Comparison of ENCODE assay signal across 20 cellular contexts in genomic region chr16:5054876-5055865, GRCh38. TPM values are rescaled to one million over a fixed set of nuclear protein-coding genes. Genes with fewer than 3 reads are reported as not detected.
DNase-seq lines count a peak whose midpoint lies in the region; ATAC-seq, FAIRE-seq and TF ChIP-seq lines count a peak whose summit lies in the region.
"Had no signal": no experiment of that assay in that cellular context is flagged by ENCODE, and none has a peak within 500 bp of the region (broad histone marks: within the 10 kb centered on the region; RNA-seq: fewer than 3 reads in every experiment).

No MANE protein-coding gene starts in this region.

- H4K5ac ChIP-seq in H1 (ENCODE audit: insufficient read length, low read depth, low read length): no peak overlapping the region

- no peak overlapping the region for H2BK5ac ChIP-seq in H1 (ENCODE audit: low read depth, low read length)
- no peak overlapping the region for H2BK5ac ChIP-seq in neuronal stem cell (ENCODE audit: low read length)

- no peaks in the 10 kb centered on the region for H3K9me3 Mint-ChIP-seq in neural progenitor cell
- H3K9me3 Mint-ChIP-seq: CD8-positive, alpha-beta T cell; GM23338; H9 had no signal

- DNase-seq in Right ventricle myocardium superior (peak; percentile 37), left ventricle myocardium superior (no peak), H1 (ENCODE audit: low read depth in 1 of 2, low spot score in 2 of 2) (no peak), neuronal stem cell (ENCODE audit: low spot score) (no peak), neural progenitor cell (ENCODE audit: low spot score) (no peak), GM12891 (ENCODE audit: insufficient read length, low spot score) (no peak)
- DNase-seq in activated T-cell treated with anti-CD3 and anti-CD28 coated beads, Interleukin-2, amount 50 U/mL, for 1 hour: no peak
- DNase-seq: CD8-positive, alpha-beta T cell; COR-L47; DND-41; GDM1; H9; IMR-90; KBM-7 had no signal

- no peak for TF ChIP-seq EP300 in H1 (IDR thresholded peaks at IDR 0.05; ENCODE audit: borderline replicate concordance in 1 of 2, low read depth in 2 of 2, low read length in 2 of 2)

- H3K27me3 Mint-ChIP-seq in neural progenitor cell (ENCODE audit: insufficient read depth, low read depth): peaks cover 2% of the 10 kb centered on the region

- no peaks in the 10 kb centered on the region; the same call in 1 of the 2 replicates for H3K23me2 ChIP-seq in H1 (ENCODE audit: low read depth, low read length)

- 88% methylated on average over 16 of the region's 16 CpGs; no CpG with 5 or more reads in 1 of the 2 experiments for WGBS in H1 (ENCODE audit: extremely low coverage in 1 of 2, insufficient coverage in 1 of 2, insufficient read length in 1 of 2, insufficient replicate concordance in 2 of 2, low coverage in 1 of 2, low lambda C conversion rate in 2 of 2, missing lambda C conversion rate in 1 of 2), 2 experiments
- no CpG with 5 or more reads among the region's 16 CpGs for WGBS in neuronal stem cell (ENCODE audit: extremely low coverage in 2 of 2, insufficient read length in 2 of 2, insufficient replicate concordance in 1 of 2), 2 donors

- H3K4me3 ChIP-seq in H1 (ENCODE audit: extremely low read depth in 1 of 4, insufficient read depth in 2 of 4, low read depth in 3 of 4, low read length in 4 of 4): no peak overlapping the region
- no peak overlapping the region for H3K4me3 ChIP-seq in neuronal stem cell (ENCODE audit: low read length in 2 of 2)
- H3K4me3 ChIP-seq in neural progenitor cell: no peak overlapping the region
- H3K4me3 ChIP-seq: GM23338 had no signal

- H3K14ac ChIP-seq in H1 (ENCODE audit: insufficient read length) (no peak overlapping the region), neuronal stem cell (ENCODE audit: low read length) (no peak overlapping the region)

- POLR2A ChIA-PET in H1 (lab: Charles Lee; ENCODE audit: partially characterized antibody): interaction anchor here (1.6 kb wide), 1 partner anchor 17 kb away, joined by 5 read pairs; the partner anchor contains the start of gene ALG1

- H3K4ac ChIP-seq in H1 (replicated peaks; ENCODE audit: insufficient read length, low read depth, low read length) (no peak overlapping the region), neuronal stem cell (ENCODE audit: low read length) (no peak overlapping the region)

- H3K4me2 ChIP-seq in H1 (ENCODE audit: insufficient read depth in 1 of 2, low read depth in 2 of 2, low read length in 2 of 2) (no peak overlapping the region), neuronal stem cell (ENCODE audit: insufficient read depth, low read length, poor library complexity, severe bottlenecking) (no peak overlapping the region), neural progenitor cell (no peak overlapping the region)
- H3K4me2 ChIP-seq: GM23338 had no signal

- intact Hi-C loops in Right ventricle myocardium superior (cut with DNase I): no loop called here
- intact Hi-C loops in left ventricle myocardium superior (cut with micrococcal nuclease): no loop called here

- H2BK120ac ChIP-seq in H1 (replicated peaks; ENCODE audit: low read depth, low read length): no peak overlapping the region
- no peak overlapping the region for H2BK120ac ChIP-seq in neuronal stem cell (ENCODE audit: low read depth, low read length)

- H3K36me3 Mint-ChIP-seq in neural progenitor cell: no peaks in the 10 kb centered on the region
- H3K36me3 Mint-ChIP-seq: CD14-positive monocyte; CD8-positive, alpha-beta T cell had no signal

- H4K91ac ChIP-seq in H1 (replicated peaks; ENCODE audit: insufficient read length, low read length): no peak overlapping the region
- no peak overlapping the region for H4K91ac ChIP-seq in neuronal stem cell (ENCODE audit: low read depth, low read length, poor library complexity)

- H3K56ac ChIP-seq in H1 (replicated peaks; ENCODE audit: insufficient read length, low read depth, low read length): no peak overlapping the region

- H3K27ac ChIP-seq in H1 (ENCODE audit: low read depth, low read length): no peak overlapping the region
- H3K27ac ChIP-seq in neuronal stem cell (replicated peaks; ENCODE audit: low read length): no peak overlapping the region
- no peak overlapping the region for H3K27ac ChIP-seq in neural progenitor cell

- ATAC-seq in Right ventricle myocardium superior (ENCODE audit: poor library complexity): no peak
- no peak for ATAC-seq in left ventricle myocardium superior
- ATAC-seq: CD8-positive, alpha-beta T cell had no signal

- CTCF ChIA-PET in H1 (lab: Charles Lee; ENCODE audit: partially characterized antibody): interaction anchor here (0.9 to 28.8 kb wide), 8 partner anchors 7 to 85 kb away, joined by 3 to 625 read pairs (median 12); partner anchors contain the start of genes ALG1, C16orf89 and NAGPA

- H4K20me1 ChIP-seq in H1 (replicated peaks in 1 of 2; ENCODE audit: control insufficient read depth in 1 of 2, insufficient read depth in 2 of 2, low read length in 2 of 2) (no peaks in the 10 kb centered on the region), neural progenitor cell (ENCODE audit: low read depth) (no peaks in the 10 kb centered on the region)

- H3K36me3 ChIP-seq in H1 (ENCODE audit: control insufficient read depth in 2 of 4, insufficient read depth in 4 of 4, low read length in 3 of 4) (no peaks in the 10 kb centered on the region), neuronal stem cell (replicated peaks in 1 of 2; ENCODE audit: control insufficient read depth in 2 of 2, insufficient read depth in 2 of 2, low read length in 2 of 2) (no peaks in the 10 kb centered on the region), neural progenitor cell (no peaks in the 10 kb centered on the region)

- TF ChIP-seq RAD21 in H1 (IDR thresholded peaks at IDR 0.05 in 1 of 2, conservative IDR thresholded peaks at IDR 0.05 in 1 of 2; ENCODE audit: low read depth in 2 of 2, low read length in 2 of 2): no peak

- H3K27me3 ChIP-seq in H1 (replicated peaks in 1 of 4; ENCODE audit: control insufficient read depth in 3 of 4, extremely low read depth in 1 of 4, insufficient read depth in 3 of 4, low read length in 3 of 4) (no peaks in the 10 kb centered on the region), neuronal stem cell (ENCODE audit: control insufficient read depth in 3 of 3, insufficient read depth in 3 of 3, low read depth in 1 of 3, low read length in 3 of 3) (no peaks in the 10 kb centered on the region), neural progenitor cell (no peaks in the 10 kb centered on the region)

- no peak for TF ChIP-seq POLR2A in H1 (IDR thresholded peaks at IDR 0.05; ENCODE audit: control extremely low read depth in 1 of 2, low read depth in 2 of 2, low read length in 2 of 2)
- no peak for TF ChIP-seq POLR2A in GM12891 (IDR thresholded peaks at IDR 0.05; ENCODE audit: low read depth, low read length)

- H3K79me2 ChIP-seq in H1 (ENCODE audit: control insufficient read depth in 1 of 2, insufficient read depth in 2 of 2, low read length in 2 of 2): no peaks in the 10 kb centered on the region
- no peaks in the 10 kb centered on the region for H3K79me2 ChIP-seq in neural progenitor cell (ENCODE audit: low read depth)

- H2AFZ ChIP-seq in H1 (ENCODE audit: low read length) (no peak overlapping the region), neuronal stem cell (ENCODE audit: low read length) (no peak overlapping the region), neural progenitor cell (replicated peaks) (no peak overlapping the region)
- H2AFZ ChIP-seq: GM23338 had no signal

- H3K18ac ChIP-seq in H1 (ENCODE audit: extremely low read depth, low read length) (no peak overlapping the region), neuronal stem cell (ENCODE audit: low read length) (no peak overlapping the region)

- no peaks in the 10 kb centered on the region for H3K79me1 ChIP-seq in H1 (ENCODE audit: low read depth, low read length)
- H3K79me1 ChIP-seq in neuronal stem cell (ENCODE audit: low read depth, low read length): no peaks in the 10 kb centered on the region

- no peak overlapping the region for H2BK12ac ChIP-seq in H1 (ENCODE audit: low read depth, low read length)
- no peak overlapping the region for H2BK12ac ChIP-seq in neuronal stem cell (ENCODE audit: low read length)

- H2AK5ac ChIP-seq in H1 (ENCODE audit: low read depth, low read length) (no peak overlapping the region), neuronal stem cell (ENCODE audit: low read depth, low read length) (no peak overlapping the region)

- H3K4me1 Mint-ChIP-seq in neural progenitor cell: peaks cover 4% of the 10 kb centered on the region

- H3K4me1 ChIP-seq in H1 (replicated peaks in 1 of 4; ENCODE audit: control insufficient read depth in 3 of 4, insufficient read depth in 4 of 4, low read length in 3 of 4) (peaks cover 0 to 18% (median 11%) of the 10 kb centered on the region in 4 experiments; a peak in 6 of 7 replicates), neuronal stem cell (ENCODE audit: control insufficient read depth in 2 of 2, insufficient read depth in 1 of 2, low read depth in 1 of 2, low read length in 2 of 2) (peaks cover 2 to 8% of the 10 kb centered on the region in 2 donors), neural progenitor cell (peaks cover 18% of the 10 kb centered on the region)

- H3K9me3 ChIP-seq in H1 (ENCODE audit: insufficient read depth in 2 of 2, low read depth in 1 of 2, low read length in 1 of 2): no peaks in the 10 kb centered on the region
- H3K9me3 ChIP-seq in neuronal stem cell (replicated peaks in 1 of 2; ENCODE audit: control insufficient read depth in 2 of 2, insufficient read depth in 1 of 2, low read depth in 1 of 2, low read length in 2 of 2): peaks cover 0 to 2% of the 10 kb centered on the region in 2 donors
- no peaks in the 10 kb centered on the region for H3K9me3 ChIP-seq in neural progenitor cell (ENCODE audit: low read depth)

- no peak overlapping the region for H2BK20ac ChIP-seq in H1 (ENCODE audit: low read length)

- H3K23ac ChIP-seq in H1 (ENCODE audit: insufficient read length) (no peak overlapping the region), neuronal stem cell (ENCODE audit: low read depth, low read length, poor library complexity) (no peak overlapping the region)

- no peak overlapping the region for H3K4me3 Mint-ChIP-seq in neural progenitor cell
- H3K4me3 Mint-ChIP-seq: CD14-positive monocyte; CD8-positive, alpha-beta T cell; GM23338; H9 had no signal

- H3K27ac Mint-ChIP-seq in neural progenitor cell: no peak overlapping the region
- H3K27ac Mint-ChIP-seq: CD8-positive, alpha-beta T cell; GM23338; H9 had no signal

- FAIRE-seq in H1 (lab: Jason Lieb, UNC) (no peak), GM12891 (lab: Jason Lieb, UNC) (no peak)
- FAIRE-seq: A204.1, D721Med had no signal

- H3K9ac ChIP-seq in H1 (replicated peaks in 1 of 4; ENCODE audit: extremely low read depth in 1 of 4, low read depth in 3 of 4, low read length in 3 of 4) (no peak overlapping the region), neuronal stem cell (ENCODE audit: low read depth, low read length, poor library complexity) (peak overlapping the region; percentile 60), neural progenitor cell (no peak overlapping the region)

- 0 out of 2 replicates have a peak overlapping the region, but pooled peaks have one; percentile 68 for H4K8ac ChIP-seq in H1 (ENCODE audit: extremely low read depth, insufficient read depth, low read length)
- H4K8ac ChIP-seq in neuronal stem cell (ENCODE audit: low read depth, low read length): no peak overlapping the region

- peaks cover 23% of the 10 kb centered on the region for H3F3A ChIP-seq in neural progenitor cell (ENCODE audit: low read depth)

- no peak overlapping the region for H2BK15ac ChIP-seq in H1 (ENCODE audit: low read length)
- no peak overlapping the region for H2BK15ac ChIP-seq in neuronal stem cell (ENCODE audit: low read length)

- TF ChIP-seq CTCF in H1 (IDR thresholded peaks at IDR 0.05; ENCODE audit: control extremely low read depth in 1 of 3, insufficient read depth in 1 of 3, low read depth in 1 of 3, low read length in 3 of 3) (no peak), neural progenitor cell (IDR thresholded peaks at IDR 0.05) (no peak)

RNA-seq across cellular contexts. Expression of gene C16orf89, which starts 10.6 kb away (rescaled TPM):
- total RNA-seq in Right ventricle myocardium superior (6.1 TPM), left ventricle myocardium superior (2.9 TPM), neural progenitor cell (ENCODE audit: low replicate concordance) (0.37 and 1.0 TPM in 2 replicates)
- total RNA-seq in H1 (2021; fragmentation: NEBNext Ultra II Directional; extraction: Animal tissue kit (Norgen Biotek cat#: 25700)): 6.7 and 10.6 TPM in 2 replicates
- 9.9 and 11.0 TPM in 2 replicates for polyA plus RNA-seq in H1 (2011; rRNA removed)
- polyA plus RNA-seq in H1 (2011; cell fraction: cytosol; rRNA removed): 11.4 TPM
- 6.9 TPM for polyA plus RNA-seq in H1 (2011; cell fraction: nucleus; rRNA removed)
- polyA plus RNA-seq in H1 (2012, experiment 1 of 2): 4.8 to 10.2 TPM (median 9.6 TPM) in 4 replicates
- 21.5 TPM for polyA plus RNA-seq in H1 (2012, experiment 2 of 2)
- polyA plus RNA-seq in H1 (2013, experiment 1 of 2): 10.1 TPM
- polyA plus RNA-seq in H1 (2013, experiment 2 of 2): 15.1 TPM
- 5.7 and 7.5 TPM in 2 replicates for polyA minus RNA-seq in H1 (2011; rRNA and poly(A)+ RNA removed)
- polyA minus RNA-seq in H1 (2011; cell fraction: cytosol; rRNA and poly(A)+ RNA removed): 5.3 TPM
- polyA minus RNA-seq in H1 (2011; cell fraction: nucleus; rRNA and poly(A)+ RNA removed): 7.6 TPM
- polyA plus RNA-seq in neuronal stem cell (2013, experiment 1 of 2): 0.52 TPM
- polyA plus RNA-seq in neuronal stem cell (2013, experiment 2 of 2): 0.72 TPM
- polyA plus RNA-seq in GM12891 (2012; ENCODE audit: low read depth, missing spikeins): not detected
- total RNA-seq: CD8-positive, alpha-beta T cell; HT-29 had no signal
- polyA plus RNA-seq: BJ, CD14-positive monocyte had no signal

RNA-seq across cellular contexts. Expression of gene ALG1, which starts 16.5 kb away (rescaled TPM):
- total RNA-seq in Right ventricle myocardium superior (8.5 TPM), left ventricle myocardium superior (8.3 TPM), neural progenitor cell (ENCODE audit: low replicate concordance) (6.1 and 12.5 TPM in 2 replicates)
- 34.8 and 35.7 TPM in 2 replicates for total RNA-seq in H1 (2021; fragmentation: NEBNext Ultra II Directional; extraction: Animal tissue kit (Norgen Biotek cat#: 25700))
- polyA plus RNA-seq in H1 (2011; rRNA removed): 45.7 and 46.5 TPM in 2 replicates
- 42.0 TPM for polyA plus RNA-seq in H1 (2011; cell fraction: cytosol; rRNA removed)
- 51.3 TPM for polyA plus RNA-seq in H1 (2011; cell fraction: nucleus; rRNA removed)
- 24.1 to 36.4 TPM (median 33.7 TPM) in 4 replicates for polyA plus RNA-seq in H1 (2012, experiment 1 of 2)
- 47.3 TPM for polyA plus RNA-seq in H1 (2012, experiment 2 of 2)
- 48.4 TPM for polyA plus RNA-seq in H1 (2013, experiment 1 of 2)
- polyA plus RNA-seq in H1 (2013, experiment 2 of 2): 53.2 TPM
- 81.3 and 93.9 TPM in 2 replicates for polyA minus RNA-seq in H1 (2011; rRNA and poly(A)+ RNA removed)
- 18.3 TPM for polyA minus RNA-seq in H1 (2011; cell fraction: cytosol; rRNA and poly(A)+ RNA removed)
- 43.5 TPM for polyA minus RNA-seq in H1 (2011; cell fraction: nucleus; rRNA and poly(A)+ RNA removed)
- 7.9 TPM for polyA plus RNA-seq in neuronal stem cell (2013, experiment 1 of 2)
- 8.4 TPM for polyA plus RNA-seq in neuronal stem cell (2013, experiment 2 of 2)
- polyA plus RNA-seq in GM12891 (2012; ENCODE audit: low read depth, missing spikeins): 12.4 TPM

RNA-seq across cellular contexts. Expression of gene NAGPA, which starts 21.4 kb away (rescaled TPM):
- total RNA-seq in Right ventricle myocardium superior (7.1 TPM), left ventricle myocardium superior (6.1 TPM), neural progenitor cell (ENCODE audit: low replicate concordance) (3.3 and 19.9 TPM in 2 replicates)
- total RNA-seq in H1 (2021; fragmentation: NEBNext Ultra II Directional; extraction: Animal tissue kit (Norgen Biotek cat#: 25700)): 13.2 and 13.6 TPM in 2 replicates
- 10.1 and 13.6 TPM in 2 replicates for polyA plus RNA-seq in H1 (2011; rRNA removed)
- polyA plus RNA-seq in H1 (2011; cell fraction: cytosol; rRNA removed): 11.1 TPM
- polyA plus RNA-seq in H1 (2011; cell fraction: nucleus; rRNA removed): 22.2 TPM
- 6.7 to 12.4 TPM (median 10.6 TPM) in 4 replicates for polyA plus RNA-seq in H1 (2012, experiment 1 of 2)
- polyA plus RNA-seq in H1 (2012, experiment 2 of 2): 7.6 TPM
- polyA plus RNA-seq in H1 (2013, experiment 1 of 2): 11.8 TPM
- 10.6 TPM for polyA plus RNA-seq in H1 (2013, experiment 2 of 2)
- 6.0 and 7.2 TPM in 2 replicates for polyA minus RNA-seq in H1 (2011; rRNA and poly(A)+ RNA removed)
- polyA minus RNA-seq in H1 (2011; cell fraction: cytosol; rRNA and poly(A)+ RNA removed): 4.6 TPM
- 10.6 TPM for polyA minus RNA-seq in H1 (2011; cell fraction: nucleus; rRNA and poly(A)+ RNA removed)
- polyA plus RNA-seq in neuronal stem cell (2013, experiment 1 of 2): 3.1 TPM
- polyA plus RNA-seq in neuronal stem cell (2013, experiment 2 of 2): 2.7 TPM
- polyA plus RNA-seq in GM12891 (2012; ENCODE audit: low read depth, missing spikeins): 6.2 TPM

RNA-seq across cellular contexts. Expression of gene EEF2KMT, which starts 42.4 kb away (rescaled TPM):
- total RNA-seq in Right ventricle myocardium superior (4.8 TPM), left ventricle myocardium superior (4.9 TPM), neural progenitor cell (ENCODE audit: low replicate concordance) (4.1 and 10.7 TPM in 2 replicates)
- total RNA-seq in H1 (2021; fragmentation: NEBNext Ultra II Directional; extraction: Animal tissue kit (Norgen Biotek cat#: 25700)): 30.8 and 35.8 TPM in 2 replicates
- 37.0 and 52.6 TPM in 2 replicates for polyA plus RNA-seq in H1 (2011; rRNA removed)
- polyA plus RNA-seq in H1 (2011; cell fraction: cytosol; rRNA removed): 29.7 TPM
- 46.0 TPM for polyA plus RNA-seq in H1 (2011; cell fraction: nucleus; rRNA removed)
- polyA plus RNA-seq in H1 (2012, experiment 1 of 2): 24.0 to 30.6 TPM (median 26.5 TPM) in 4 replicates
- polyA plus RNA-seq in H1 (2012, experiment 2 of 2): 28.6 TPM
- 16.5 TPM for polyA plus RNA-seq in H1 (2013, experiment 1 of 2)
- polyA plus RNA-seq in H1 (2013, experiment 2 of 2): 16.8 TPM
- polyA minus RNA-seq in H1 (2011; rRNA and poly(A)+ RNA removed): 19.9 and 26.2 TPM in 2 replicates
- 13.4 TPM for polyA minus RNA-seq in H1 (2011; cell fraction: cytosol; rRNA and poly(A)+ RNA removed)
- 26.9 TPM for polyA minus RNA-seq in H1 (2011; cell fraction: nucleus; rRNA and poly(A)+ RNA removed)
- polyA plus RNA-seq in neuronal stem cell (2013, experiment 1 of 2): 9.2 TPM
- 8.9 TPM for polyA plus RNA-seq in neuronal stem cell (2013, experiment 2 of 2)
- 7.0 TPM for polyA plus RNA-seq in GM12891 (2012; ENCODE audit: low read depth, missing spikeins)
